Comparison of ENCODE assay signal across 25 cellular contexts in the genomic region with DNA sequence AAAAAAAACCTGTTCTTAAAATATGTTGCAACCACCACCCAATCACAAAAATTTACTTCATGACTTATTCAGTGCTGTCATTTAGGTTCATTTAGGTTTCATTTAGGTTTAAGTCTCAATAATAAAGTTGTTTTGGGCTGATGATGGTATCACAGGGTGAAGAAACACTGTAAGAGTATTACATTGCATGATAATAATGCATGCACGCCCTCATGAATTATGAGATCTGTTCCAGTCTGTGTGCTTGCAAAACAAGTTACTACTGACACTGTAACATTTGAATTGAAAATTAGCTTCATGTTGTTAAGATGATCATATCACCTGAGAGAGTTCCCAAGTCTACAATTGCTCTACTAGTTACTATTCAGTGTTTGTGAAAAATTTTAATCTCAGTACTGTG. TPM values are rescaled to one million over a fixed set of nuclear protein-coding genes. Genes with fewer than 3 reads are reported as not detected.
"Had no signal": no experiment of that assay in that cellular context is flagged by ENCODE, and none has a peak within 500 bp of the region (broad histone marks: within the 10 kb centered on the region; RNA-seq: fewer than 3 reads in every experiment).

A gene with protein sequence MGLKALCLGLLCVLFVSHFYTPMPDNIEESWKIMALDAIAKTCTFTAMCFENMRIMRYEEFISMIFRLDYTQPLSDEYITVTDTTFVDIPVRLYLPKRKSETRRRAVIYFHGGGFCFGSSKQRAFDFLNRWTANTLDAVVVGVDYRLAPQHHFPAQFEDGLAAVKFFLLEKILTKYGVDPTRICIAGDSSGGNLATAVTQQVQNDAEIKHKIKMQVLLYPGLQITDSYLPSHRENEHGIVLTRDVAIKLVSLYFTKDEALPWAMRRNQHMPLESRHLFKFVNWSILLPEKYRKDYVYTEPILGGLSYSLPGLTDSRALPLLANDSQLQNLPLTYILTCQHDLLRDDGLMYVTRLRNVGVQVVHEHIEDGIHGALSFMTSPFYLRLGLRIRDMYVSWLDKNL (plus strand): TSS at position 315 of the 400 bp plus-strand sequence. CDS start 109 bp downstream, outside the sequence.

- H3K36me3 ChIP-seq: cardiac muscle cell, MG63 had no signal

- H3K9me3 ChIP-seq: MG63 had no signal

- DNase-seq: activated CD4-positive, alpha-beta T cell treated with anti-CD3 and anti-CD28 coated beads for 48 hours; activated CD4-positive, alpha-beta T cell treated with anti-CD3 and anti-CD28 coated beads, Interleukin-2, amount 50 U/mL, for 4 hours; activated CD4-positive, CD25-positive, alpha-beta regulatory T cell treated with anti-CD3 and anti-CD28 coated beads, Interleukin-2, amount 50 U/mL, for 72 hours; activated CD8-positive, alpha-beta memory T cell treated with anti-CD3 and anti-CD28 coated beads, Interleukin-2, amount 50 U/mL, for 48 hours; activated CD8-positive, alpha-beta T cell treated with anti-CD3 and anti-CD28 coated beads, Interleukin-2, amount 10 ng/mL, durations not matched to agents 7 days and 5 days; activated naive CD4-positive, alpha-beta T cell treated with anti-CD3 and anti-CD28 coated beads, Interleukin-2, amount 50 U/mL, for 16 hours; activated naive CD8-positive, alpha-beta T cell treated with anti-CD3 and anti-CD28 coated beads, Interleukin-2, amount 10 ng/mL, durations not matched to agents 7 days and 5 days; activated T-cell treated with anti-CD3 and anti-CD28 coated beads, Interleukin-2, amount 50 U/mL, for 1 hour; amygdala; MG63; NCI-H1105; NCI-H1436; NCI-H1694 treated with DMSO at 0.1 percent for 48 hours; NCI-H2029 treated with DMSO at 0.1 percent for 48 hours; NCI-H345; NCI-H510A; SIG-M5; T-helper 17 cell; T-helper 9 cell had no signal

- H3K27ac ChIP-seq: cardiac muscle cell had no signal

- H3K4me3 ChIP-seq: cardiac muscle cell, MG63 had no signal

- H3K27me3 ChIP-seq: cardiac muscle cell, MG63 had no signal

- ATAC-seq: activated CD8-positive, alpha-beta T cell treated with anti-CD3 and anti-CD28 coated beads, Interleukin-2, amount 10 ng/mL, durations not matched to agents 7 days and 5 days; T-helper 17 cell; WTC11 had no signal

RNA-seq across cellular contexts. Expression of the gene that starts here (rescaled TPM):
- total RNA-seq: activated CD8-positive, alpha-beta T cell treated with anti-CD3 and anti-CD28 coated beads, Interleukin-2, amount 10 ng/mL, durations not matched to agents 7 days and 5 days; activated naive CD8-positive, alpha-beta T cell treated with anti-CD3 and anti-CD28 coated beads, Interleukin-2, amount 10 ng/mL, durations not matched to agents 7 days and 5 days; astrocyte; cardiac muscle cell; OCI-LY7; RPMI7951; T-helper 17 cell; WTC11 had no signal
- polyA plus RNA-seq: cardiac muscle cell, IgD-negative memory B cell had no signal
